9 cellular contexts compared by ENCODE assay signal in the genomic region with DNA sequence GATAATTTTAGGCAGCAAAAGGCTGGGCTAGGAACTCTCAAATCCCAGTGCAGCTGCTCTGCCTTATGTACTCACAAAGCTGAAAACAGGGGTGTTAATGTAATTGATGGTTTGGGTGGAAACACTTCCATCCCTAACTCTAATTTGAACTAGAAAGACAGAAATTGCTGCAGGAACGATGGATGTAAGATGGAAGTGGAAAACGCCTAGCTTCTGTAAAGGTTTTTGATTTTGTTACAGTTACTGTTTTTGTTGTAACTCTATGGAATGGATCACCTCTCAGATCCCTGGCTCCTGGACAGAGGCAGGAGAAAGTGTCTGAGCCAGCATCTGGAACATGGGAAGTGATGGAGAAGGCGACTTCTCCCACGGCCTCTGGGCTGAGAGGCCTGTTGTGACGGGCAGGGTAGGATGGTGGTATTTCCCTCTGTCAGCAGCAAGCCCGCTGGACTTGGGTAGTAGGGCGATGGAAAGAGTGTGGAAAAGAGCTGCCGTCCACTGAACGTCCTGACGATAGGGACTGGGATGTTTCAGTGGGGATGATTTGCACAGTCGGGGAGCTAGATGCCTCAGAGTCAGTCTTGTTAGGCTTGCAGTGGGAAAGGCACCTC. TPM values are rescaled to one million over a fixed set of nuclear protein-coding genes. Genes with fewer than 3 reads are reported as not detected.
A peak's percentile ranks its signal among the peaks of the same experiment; 100 is the strongest.
DNase-seq lines count a peak whose midpoint lies in the region; FAIRE-seq and TF ChIP-seq lines count a peak whose summit lies in the region.
"Had no signal": no experiment of that assay in that cellular context is flagged by ENCODE, and none has a peak within 500 bp of the region (broad histone marks: within the 10 kb centered on the region; RNA-seq: fewer than 3 reads in every experiment).

No MANE protein-coding gene starts in this region.

- H3K4ac ChIP-seq in neuronal stem cell (ENCODE audit: low read length): no peak overlapping the region

- H3K79me1 ChIP-seq in neuronal stem cell (ENCODE audit: low read depth, low read length): peaks cover 3% of the 10 kb centered on the region

- H3K9me3 ChIP-seq in BE2C (no peaks in the 10 kb centered on the region), HAP-1 (no peaks in the 10 kb centered on the region), neuronal stem cell (replicated peaks in 1 of 2; ENCODE audit: control insufficient read depth in 2 of 2, insufficient read depth in 1 of 2, low read depth in 1 of 2, low read length in 2 of 2) (peaks cover 0 to 8% of the 10 kb centered on the region in 2 donors)

- H3K27me3 ChIP-seq in BE2C (no peaks in the 10 kb centered on the region), HAP-1 (ENCODE audit: low read depth) (no peaks in the 10 kb centered on the region), neuronal stem cell (ENCODE audit: control insufficient read depth in 3 of 3, insufficient read depth in 3 of 3, low read depth in 1 of 3, low read length in 3 of 3) (peaks cover 0 to 35% (median 0%) of the 10 kb centered on the region in 3 experiments)

- H3K4me3 Mint-ChIP-seq in brain: peak overlapping the region; percentile 80 to 93 (median 83)

- H2BK120ac ChIP-seq in neuronal stem cell (ENCODE audit: low read depth, low read length): no peak overlapping the region

- no peak overlapping the region for H2AK5ac ChIP-seq in neuronal stem cell (ENCODE audit: low read depth, low read length)

- H3K14ac ChIP-seq in neuronal stem cell (ENCODE audit: low read length): no peak overlapping the region

- H3K9ac ChIP-seq in neuronal stem cell (ENCODE audit: low read depth, low read length, poor library complexity): peak overlapping the region; percentile 73

- no peak overlapping the region for H4K8ac ChIP-seq in neuronal stem cell (ENCODE audit: low read depth, low read length)

- H3K4me3 ChIP-seq in BE2C (ENCODE audit: low read depth, low read length) (peak overlapping the region; percentile 86), HAP-1 (peak overlapping the region; percentile 57; the same call in 1 of the 2 replicates), neuronal stem cell (ENCODE audit: low read length in 2 of 2) (no peak overlapping the region)

- H3K36me3 ChIP-seq in BE2C (no peaks in the 10 kb centered on the region), HAP-1 (replicated peaks) (no peaks in the 10 kb centered on the region), neuronal stem cell (replicated peaks in 1 of 2; ENCODE audit: control insufficient read depth in 2 of 2, insufficient read depth in 2 of 2, low read length in 2 of 2) (no peaks in the 10 kb centered on the region)

- peak overlapping the region in 4 of 5 experiments; percentile 17 to 62 (median 42) for H3K27ac Mint-ChIP-seq in brain

- peaks cover 0 to 6% (median 2%) of the 10 kb centered on the region in 5 experiments for H3K9me3 Mint-ChIP-seq in brain

- peaks cover 68% of the 10 kb centered on the region for H3K4me1 Mint-ChIP-seq in brain

- H3K23ac ChIP-seq in neuronal stem cell (ENCODE audit: low read depth, low read length, poor library complexity): peak overlapping the region; percentile 48

- TF ChIP-seq CTCF in BE2C (IDR thresholded peaks at IDR 0.05; ENCODE audit: low read depth, low read length) (no peak), brain (conservative IDR thresholded peaks at IDR 0.05) (no peak), D721Med (IDR thresholded peaks at IDR 0.05; ENCODE audit: insufficient read depth, missing control alignments) (no peak)

- H2BK15ac ChIP-seq in neuronal stem cell (ENCODE audit: low read length): no peak overlapping the region

- WGBS in neuronal stem cell (ENCODE audit: extremely low coverage in 2 of 2, insufficient read length in 2 of 2, insufficient replicate concordance in 1 of 2), 2 donors: no CpG with 5 or more reads among the region's 11 CpGs

- H3K36me3 Mint-ChIP-seq in brain: peaks cover 3% of the 10 kb centered on the region

- no peak for FAIRE-seq in D721Med (lab: Jason Lieb, UNC)

- no peak overlapping the region for H3K27ac ChIP-seq in neuronal stem cell (replicated peaks; ENCODE audit: low read length)

- no peak overlapping the region for H2AFZ ChIP-seq in neuronal stem cell (ENCODE audit: low read length)

- H3K4me1 ChIP-seq in BE2C (peaks cover 18% of the 10 kb centered on the region), HAP-1 (peaks cover 19% of the 10 kb centered on the region), neuronal stem cell (ENCODE audit: control insufficient read depth in 2 of 2, insufficient read depth in 1 of 2, low read depth in 1 of 2, low read length in 2 of 2) (peaks cover 2 to 9% of the 10 kb centered on the region in 2 donors)

- no peak overlapping the region for H2BK5ac ChIP-seq in neuronal stem cell (ENCODE audit: low read length)

- no peak overlapping the region for H3K4me2 ChIP-seq in neuronal stem cell (ENCODE audit: insufficient read depth, low read length, poor library complexity, severe bottlenecking)

- H3K27me3 Mint-ChIP-seq in brain: peaks cover 18% of the 10 kb centered on the region

- in situ Hi-C loops in HAP-1 (cut with MboI; ENCODE audit: low sequenced_read_pairs): loop anchor here (10.0 kb wide), 1 partner anchor 147 kb away; no protein-coding TSS in a partner anchor

- H3K18ac ChIP-seq in neuronal stem cell (ENCODE audit: low read length): no peak overlapping the region

- H2BK12ac ChIP-seq in neuronal stem cell (ENCODE audit: low read length): no peak overlapping the region

- no peak for DNase-seq in BE2C
- no peak for DNase-seq in HAP-1 (ENCODE audit: low spot score in 2 of 2)
- no peak for DNase-seq in neuronal stem cell (ENCODE audit: low spot score)
- DNase-seq in NCI-H510A treated with DMSO at 0.1 percent for 48 hours (lab: John Stamatoyannopoulos, UW): no peak
- no peak for DNase-seq in D721Med (ENCODE audit: insufficient read length, low spot score)
- DNase-seq in NCI-H2107 (lab: John Stamatoyannopoulos, UW): no peak
- DNase-seq in activated CD8-positive, alpha-beta memory T cell treated with anti-CD3 and anti-CD28 coated beads, Interleukin-2, amount 50 U/mL, for 48 hours: no peak
- DNase-seq: NCI-H526 treated with DMSO at 0.1 percent for 48 hours had no signal

- H4K91ac ChIP-seq in neuronal stem cell (ENCODE audit: low read depth, low read length, poor library complexity): no peak overlapping the region

RNA-seq across cellular contexts. Expression of gene TRAF5, which starts 1.6 kb away (rescaled TPM):
- polyA plus RNA-seq in BE2C (2012; ENCODE audit: insufficient read depth, insufficient read length, low read depth): 10.9 TPM
- polyA plus RNA-seq in brain (ENCODE audit: insufficient read depth, low read depth, low replicate concordance): 2.9 TPM
- 10.8 TPM for polyA plus RNA-seq in neuronal stem cell (2013, experiment 1 of 2)
- 10.7 TPM for polyA plus RNA-seq in neuronal stem cell (2013, experiment 2 of 2)

Comparison
In these comparisons a context has a peak if more than half of its experiments do, and no peak if none do; other contexts are left out.
1. H3K4me3 ChIP-seq: peak in BE2C (single experiment) and HAP-1 (single experiment); none in neuronal stem cell (0 of 2).